Comparison of ENCODE assay signal across 15 cellular contexts in the genomic region with DNA sequence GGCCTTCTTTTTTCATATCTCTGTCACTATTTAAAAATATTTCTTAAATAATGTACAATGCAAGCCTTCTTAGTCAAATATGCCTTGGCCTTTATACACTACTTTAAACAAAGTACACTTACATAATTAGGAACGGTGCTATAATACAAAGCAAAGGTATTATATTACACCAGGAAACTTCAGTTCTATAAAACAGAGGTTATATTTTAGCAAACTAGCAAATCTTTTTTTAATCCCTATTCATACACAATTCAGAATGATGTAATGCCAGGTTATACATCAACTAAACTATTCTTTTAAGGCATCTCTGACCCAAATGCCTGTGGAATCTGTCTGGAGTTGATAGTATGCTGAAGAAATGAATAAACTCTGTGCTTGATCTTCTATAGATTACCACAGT. TPM values are rescaled to one million over a fixed set of nuclear protein-coding genes. Genes with fewer than 3 reads are reported as not detected.
A peak's percentile ranks its signal among the peaks of the same experiment; 100 is the strongest.
DNase-seq lines count a peak whose midpoint lies in the region; ATAC-seq, FAIRE-seq and TF ChIP-seq lines count a peak whose summit lies in the region.
"Had no signal": no experiment of that assay in that cellular context is flagged by ENCODE, and none has a peak within 500 bp of the region (broad histone marks: within the 10 kb centered on the region; RNA-seq: fewer than 3 reads in every experiment).

No MANE protein-coding gene starts in this region.

- H3K36me3 ChIP-seq in HEK293 (ENCODE audit: control insufficient read depth in 2 of 2, insufficient read depth in 1 of 2, low read length in 2 of 2) (no peaks in the 10 kb centered on the region), transverse colon (no peaks in the 10 kb centered on the region), kidney (ENCODE audit: control insufficient read depth in 1 of 2, insufficient read depth in 2 of 2, low read length in 2 of 2) (no peaks in the 10 kb centered on the region)

- DNase-seq in NCI-H69 (lab: John Stamatoyannopoulos, UW), result peak; percentile 39
- peak; percentile 5 for DNase-seq in glomerular visceral epithelial cell (ENCODE audit: extremely low spot score)
- DNase-seq in transverse colon, result no peak
- no peak for DNase-seq in kidney
- DNase-seq: CD8-positive, alpha-beta T cell; COR-L47; DMS153; GM23248 had no signal

- WGBS in transverse colon (ENCODE audit: low coverage in 1 of 2), 2 donors, result 44 to 64% methylated on average over 1 of the region's 1 CpG

- no peak for TF ChIP-seq POLR2A in transverse colon (IDR thresholded peaks at IDR 0.05)

- no peak overlapping the region for H3K27ac ChIP-seq in HEK293 (ENCODE audit: extremely low read depth, low read depth, low read length)
- H3K27ac ChIP-seq in transverse colon, result peak overlapping the region; percentile 11 to 50 (median 34)
- no peak overlapping the region for H3K27ac ChIP-seq in kidney (ENCODE audit: low read depth in 2 of 2, low read length in 2 of 2)
- H3K27ac ChIP-seq: GM23248 had no signal

- no peak for TF ChIP-seq EP300 in transverse colon (IDR thresholded peaks at IDR 0.05; ENCODE audit: low read depth)

- peaks cover 8% of the 10 kb centered on the region; the same call in 1 of the 2 replicates for H3K4me1 ChIP-seq in HEK293 (ENCODE audit: control insufficient read depth, insufficient read depth, low read length)
- H3K4me1 ChIP-seq in transverse colon, result peaks cover 0 to 38% (median 12%) of the 10 kb centered on the region in 4 donors
- H3K4me1 ChIP-seq in kidney (ENCODE audit: control insufficient read depth in 1 of 2, insufficient read depth in 1 of 2, low read depth in 1 of 2, low read length in 2 of 2), result no peaks in the 10 kb centered on the region

- intact Hi-C loops in transverse colon (cut with DNase I; ENCODE audit: low total_unique reads) (no loop called here), kidney (cut with DNase I) (no loop called here)

- H3K9ac ChIP-seq in kidney (ENCODE audit: low read length in 2 of 2), result no peak overlapping the region
- H3K9ac ChIP-seq: GM23248 had no signal

- POLR2A ChIA-PET in HEK293 (lab: Yijun Ruan, JAX), result no interaction called here

- ATAC-seq in GM18520 (IDR thresholded peaks at IDR 0.05; ENCODE audit: unreplicated experiment), result no peak
- ATAC-seq: CD8-positive, alpha-beta T cell; HCT116 had no signal

- no peak overlapping the region for H3K4me3 ChIP-seq in HEK293 (ENCODE audit: low read depth, low read length)
- no peak overlapping the region for H3K4me3 ChIP-seq in transverse colon
- no peak overlapping the region for H3K4me3 ChIP-seq in kidney (ENCODE audit: low read length in 2 of 2)
- H3K4me3 ChIP-seq: GM23248 had no signal

- H3K27me3 ChIP-seq in transverse colon, result no peaks in the 10 kb centered on the region

- CTCF ChIA-PET in HEK293 (lab: Yijun Ruan, JAX), result interaction anchor here (0.7 to 0.9 kb wide), 2 partner anchors 9 to 342 kb away, joined by 3 to 4 read pairs; no protein-coding TSS in a partner anchor

- no peak for TF ChIP-seq CTCF in HEK293 (tag by site-specific recombination; IDR thresholded peaks at IDR 0.05)
- TF ChIP-seq CTCF in transverse colon (IDR thresholded peaks at IDR 0.05), result no peak
- no peak for TF ChIP-seq CTCF in kidney (IDR thresholded peaks at IDR 0.05; ENCODE audit: borderline replicate concordance, extremely low read depth, insufficient read depth)

- in situ Hi-C loops in transverse colon (cut with MboI; ENCODE audit: low pct_ligation_motif_present in 1 of 4, low pct_unique_long_range_greater_than_20kb in 1 of 4, low sequenced_read_pairs in 3 of 4), result no loop called here

- FAIRE-seq in kidney (lab: Jason Lieb, UNC), result no peak
- FAIRE-seq: D721Med, H54 had no signal

- H3K9me3 ChIP-seq in HEK293 (ENCODE audit: control insufficient read depth, insufficient read depth, low read depth, low read length) (no peaks in the 10 kb centered on the region), transverse colon (no peaks in the 10 kb centered on the region), kidney (ENCODE audit: control insufficient read depth in 1 of 2, low read length in 2 of 2) (no peaks in the 10 kb centered on the region)

TF ChIP-seq in HEK293, 187 proteins besides CTCF, POLR2A, EP300 and RAD21:
- TF ChIP-seq, protein P1, sequence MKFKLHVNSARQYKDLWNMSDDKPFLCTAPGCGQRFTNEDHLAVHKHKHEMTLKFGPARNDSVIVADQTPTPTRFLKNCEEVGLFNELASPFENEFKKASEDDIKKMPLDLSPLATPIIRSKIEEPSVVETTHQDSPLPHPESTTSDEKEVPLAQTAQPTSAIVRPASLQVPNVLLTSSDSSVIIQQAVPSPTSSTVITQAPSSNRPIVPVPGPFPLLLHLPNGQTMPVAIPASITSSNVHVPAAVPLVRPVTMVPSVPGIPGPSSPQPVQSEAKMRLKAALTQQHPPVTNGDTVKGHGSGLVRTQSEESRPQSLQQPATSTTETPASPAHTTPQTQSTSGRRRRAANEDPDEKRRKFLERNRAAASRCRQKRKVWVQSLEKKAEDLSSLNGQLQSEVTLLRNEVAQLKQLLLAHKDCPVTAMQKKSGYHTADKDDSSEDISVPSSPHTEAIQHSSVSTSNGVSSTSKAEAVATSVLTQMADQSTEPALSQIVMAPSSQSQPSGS (tag by site-specific recombination; IDR thresholded peaks at IDR 0.05; ENCODE audit: low read depth), result peak; percentile 17; the same call in 1 of the 2 replicates
- TF ChIP-seq, protein P2, sequence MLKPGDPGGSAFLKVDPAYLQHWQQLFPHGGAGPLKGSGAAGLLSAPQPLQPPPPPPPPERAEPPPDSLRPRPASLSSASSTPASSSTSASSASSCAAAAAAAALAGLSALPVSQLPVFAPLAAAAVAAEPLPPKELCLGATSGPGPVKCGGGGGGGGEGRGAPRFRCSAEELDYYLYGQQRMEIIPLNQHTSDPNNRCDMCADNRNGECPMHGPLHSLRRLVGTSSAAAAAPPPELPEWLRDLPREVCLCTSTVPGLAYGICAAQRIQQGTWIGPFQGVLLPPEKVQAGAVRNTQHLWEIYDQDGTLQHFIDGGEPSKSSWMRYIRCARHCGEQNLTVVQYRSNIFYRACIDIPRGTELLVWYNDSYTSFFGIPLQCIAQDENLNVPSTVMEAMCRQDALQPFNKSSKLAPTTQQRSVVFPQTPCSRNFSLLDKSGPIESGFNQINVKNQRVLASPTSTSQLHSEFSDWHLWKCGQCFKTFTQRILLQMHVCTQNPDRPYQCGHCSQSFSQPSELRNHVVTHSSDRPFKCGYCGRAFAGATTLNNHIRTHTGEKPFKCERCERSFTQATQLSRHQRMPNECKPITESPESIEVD (tag by site-specific recombination; IDR thresholded peaks at IDR 0.05), result 0 out of 2 replicates have a peak, but pooled peaks have one; percentile 47
- no peak for TF ChIP-seq MYNN (tag by site-specific recombination; IDR thresholded peaks at IDR 0.05; ENCODE audit: borderline replicate concordance)
TF ChIP-seq in HEK293: peak in this region for 2.

RNA-seq across cellular contexts. Expression of gene LURAP1L, which starts 10.7 kb away (rescaled TPM):
- total RNA-seq in transverse colon (10 to 100 TPM; 19.1 to 50.0 (median 34.5) TPM), kidney (11.1 TPM)
- polyA plus RNA-seq in kidney (ENCODE audit: insufficient read depth, low read depth, low replicate concordance), result 3.8 TPM
- total RNA-seq: CD8-positive, alpha-beta T cell had no signal
- polyA plus RNA-seq: CD14-positive monocyte, IgD-negative memory B cell had no signal

Comparison
In these comparisons a context has a peak if more than half of its experiments do, and no peak if none do; other contexts are left out.
1. H3K27ac ChIP-seq: peak in transverse colon (4 of 4); none in HEK293 (single experiment) and kidney (0 of 2).
2. DNase-seq: peak in NCI-H69 (single experiment) and glomerular visceral epithelial cell (single experiment); none in transverse colon (single experiment) and kidney (single experiment).